21 cellular contexts compared by ENCODE assay signal in the genomic region with DNA sequence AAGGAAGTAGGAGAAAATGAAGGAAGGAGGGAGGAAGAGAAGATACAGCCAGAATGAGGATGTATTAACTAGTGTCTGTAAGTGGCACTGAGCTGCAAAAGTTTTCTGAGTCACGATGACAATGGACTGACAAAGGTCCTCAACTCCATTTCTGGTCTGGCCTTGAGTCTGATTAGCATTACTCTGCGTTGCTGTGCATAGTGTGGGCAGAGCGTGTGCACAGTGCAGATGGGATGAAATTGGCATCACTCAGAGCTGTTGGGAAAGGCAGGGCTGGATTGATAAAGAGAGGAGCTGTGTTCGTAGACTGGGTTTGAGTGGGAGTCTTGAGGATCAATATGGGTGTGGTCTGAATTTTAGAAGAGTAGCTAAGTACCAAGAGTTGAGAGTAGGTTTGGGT. TPM values are rescaled to one million over a fixed set of nuclear protein-coding genes. Genes with fewer than 3 reads are reported as not detected.
DNase-seq lines count a peak whose midpoint lies in the region; ATAC-seq, FAIRE-seq and TF ChIP-seq lines count a peak whose summit lies in the region.
"Had no signal": no experiment of that assay in that cellular context is flagged by ENCODE, and none has a peak within 500 bp of the region (broad histone marks: within the 10 kb centered on the region; RNA-seq: fewer than 3 reads in every experiment).

No MANE protein-coding gene starts in this region.

- H3K9me3 ChIP-seq in K562 (replicated peaks; ENCODE audit: control insufficient read depth, insufficient read depth, low read depth, low read length): no peaks in the 10 kb centered on the region
- H3K9me3 ChIP-seq in upper lobe of right lung: no peaks in the 10 kb centered on the region
- no peaks in the 10 kb centered on the region for H3K9me3 ChIP-seq in neuronal stem cell (replicated peaks in 1 of 2; ENCODE audit: control insufficient read depth in 2 of 2, insufficient read depth in 1 of 2, low read depth in 1 of 2, low read length in 2 of 2)
- H3K9me3 ChIP-seq: BLaER1, Caco-2 had no signal

- H3K23ac ChIP-seq in neuronal stem cell (ENCODE audit: low read depth, low read length, poor library complexity): no peak overlapping the region

- no peak overlapping the region for H2BK5ac ChIP-seq in neuronal stem cell (ENCODE audit: low read length)

- H3K18ac ChIP-seq in neuronal stem cell (ENCODE audit: low read length): no peak overlapping the region

- no peak for TF ChIP-seq RAD21 in K562 (CRISPR knock-in tag; conservative IDR thresholded peaks at IDR 0.05 in 1 of 2, IDR thresholded peaks at IDR 0.05 in 1 of 2)

- H2BK12ac ChIP-seq in neuronal stem cell (ENCODE audit: low read length): no peak overlapping the region

- H4K91ac ChIP-seq in neuronal stem cell (ENCODE audit: low read depth, low read length, poor library complexity): no peak overlapping the region

- intact Hi-C loops in K562 (cut with micrococcal nuclease): no loop called here
- intact Hi-C loops in upper lobe of right lung (cut with DNase I): no loop called here

- TF ChIP-seq CTCF in K562 (IDR thresholded peaks at IDR 0.05 in 2 of 3, conservative IDR thresholded peaks at IDR 0.05 in 1 of 3; ENCODE audit: insufficient read depth in 2 of 3, low read depth in 1 of 3, low read length in 3 of 3): no peak
- no peak for TF ChIP-seq CTCF in upper lobe of right lung (IDR thresholded peaks at IDR 0.05)

- in situ Hi-C loops in K562 (cut with MboI): no loop called here

- H2AK5ac ChIP-seq in neuronal stem cell (ENCODE audit: low read depth, low read length): no peak overlapping the region

- TF ChIP-seq POLR2A in K562 (conservative IDR thresholded peaks at IDR 0.05): no peak

- H2AFZ ChIP-seq in K562 (ENCODE audit: low read depth, low read length) (no peak overlapping the region), neuronal stem cell (ENCODE audit: low read length) (no peak overlapping the region)
- H2AFZ ChIP-seq: PC-9 had no signal

- no peak overlapping the region for H3K4me3 ChIP-seq in K562
- no peak overlapping the region for H3K4me3 ChIP-seq in upper lobe of right lung
- H3K4me3 ChIP-seq in neuronal stem cell (ENCODE audit: low read length in 2 of 2): no peak overlapping the region
- H3K4me3 ChIP-seq: BLaER1, PC-9, SK-N-MC had no signal

- CTCF ChIA-PET in K562 (lab: Yijun Ruan, JAX; ENCODE audit: low intra/inter-chr PET ratio): no interaction called here

- POLR2A ChIA-PET in K562 (lab: Yijun Ruan, JAX): interaction anchor here (0.6 to 2.4 kb wide), 3 partner anchors 11 to 240 kb away, joined by 3 to 4 read pairs (median 4); no protein-coding TSS in a partner anchor

- no peaks in the 10 kb centered on the region for H3K79me2 ChIP-seq in K562 (ENCODE audit: control insufficient read depth, insufficient read depth, low read length)

- H3K27ac ChIP-seq in K562 (ENCODE audit: extremely low read depth, low read depth, low read length) (no peak overlapping the region), upper lobe of right lung (no peak overlapping the region), neuronal stem cell (replicated peaks; ENCODE audit: low read length) (no peak overlapping the region)
- H3K27ac ChIP-seq: BLaER1, PC-9, SK-N-MC had no signal

- H3K36me3 Mint-ChIP-seq in stimulated activated naive B cell treated with anti-CD40 and anti-IgM and Interleukin-4, amounts not matched to agents 10 μg/mL and 1 μg/mL and 100 μg/mL, for 72 hours: no peaks in the 10 kb centered on the region

- H3K4me1 Mint-ChIP-seq in stimulated activated naive B cell treated with anti-CD40 and anti-IgM and Interleukin-4, amounts not matched to agents 10 μg/mL and 1 μg/mL and 100 μg/mL, for 72 hours: no peaks in the 10 kb centered on the region

- peaks cover 6% of the 10 kb centered on the region for H3K79me1 ChIP-seq in neuronal stem cell (ENCODE audit: low read depth, low read length)

- no peak for TF ChIP-seq EP300 in K562 (IDR thresholded peaks at IDR 0.05; ENCODE audit: low read length)

- no peaks in the 10 kb centered on the region for H3K9me3 Mint-ChIP-seq in stimulated activated naive B cell treated with anti-CD40 and anti-IgM and Interleukin-4, amounts not matched to agents 10 μg/mL and 1 μg/mL and 100 μg/mL, for 72 hours

- H3K4me2 ChIP-seq in K562 (ENCODE audit: insufficient read depth, low read length) (no peak overlapping the region), neuronal stem cell (ENCODE audit: insufficient read depth, low read length, poor library complexity, severe bottlenecking) (no peak overlapping the region)
- H3K4me2 ChIP-seq: BLaER1, PC-9 had no signal

- H4K8ac ChIP-seq in neuronal stem cell (ENCODE audit: low read depth, low read length): no peak overlapping the region

- no peak overlapping the region for H3K9ac ChIP-seq in K562 (ENCODE audit: insufficient read depth in 1 of 2, low read depth in 2 of 2, low read length in 2 of 2)
- H3K9ac ChIP-seq in neuronal stem cell (ENCODE audit: low read depth, low read length, poor library complexity): no peak overlapping the region
- H3K9ac ChIP-seq: BLaER1 had no signal

- 2% methylated on average over 4 of the region's 4 CpGs for WGBS in K562 (ENCODE audit: insufficient coverage, low coverage, missing lambda C conversion rate)
- WGBS in neuronal stem cell (ENCODE audit: extremely low coverage in 2 of 2, insufficient read length in 2 of 2, insufficient replicate concordance in 1 of 2), 2 donors: no CpG with 5 or more reads among the region's 4 CpGs

- peaks cover 26 to 32% of the 10 kb centered on the region in 2 donors for H3K27me3 Mint-ChIP-seq in stimulated activated naive B cell treated with anti-CD40 and anti-IgM and Interleukin-4, amounts not matched to agents 10 μg/mL and 1 μg/mL and 100 μg/mL, for 72 hours

- no peak overlapping the region for H3K4ac ChIP-seq in neuronal stem cell (ENCODE audit: low read length)

- H4K20me1 ChIP-seq in K562 (replicated peaks; ENCODE audit: control insufficient read depth, insufficient read depth, low read length): no peaks in the 10 kb centered on the region
- H4K20me1 ChIP-seq: BLaER1 had no signal

- FAIRE-seq in K562 (lab: Jason Lieb, UNC): peak; percentile 48
- FAIRE-seq: H54 had no signal

- H3K4me3 Mint-ChIP-seq in stimulated activated naive B cell treated with anti-CD40 and anti-IgM and Interleukin-4, amounts not matched to agents 10 μg/mL and 1 μg/mL and 100 μg/mL, for 72 hours: no peak overlapping the region

- no peaks in the 10 kb centered on the region for H3K9me1 ChIP-seq in K562 (ENCODE audit: control insufficient read depth, insufficient read depth, low read length)

- DNase-seq in SIG-M5 treated with dmso at 0.1 percent for 504 hours (lab: John Stamatoyannopoulos, UW; ENCODE audit: unreplicated experiment): peak; percentile 17
- no peak for DNase-seq in SIG-M5 (lab: John Stamatoyannopoulos, UW)
- DNase-seq in K562 (ENCODE audit: extremely low read depth in 1 of 4, low spot score in 3 of 4): no peak
- peak; percentile 38 for DNase-seq in medulla oblongata (ENCODE audit: extremely low spot score)
- no peak for DNase-seq in upper lobe of right lung
- DNase-seq in neuronal stem cell (ENCODE audit: low spot score): no peak
- no peak for DNase-seq in RPMI8226
- no peak for DNase-seq in stimulated activated naive B cell treated with anti-CD40 and anti-IgM and Interleukin-4, amounts not matched to agents 10 μg/mL and 1 μg/mL and 100 μg/mL, for 72 hours
- DNase-seq: Caco-2; EL; IMR-90; Kasumi-1; MM.1S; NCI-H1417; NCI-H187 treated with DMSO at 0.1 percent for 48 hours; NCI-H69; NK-92 treated with Interleukin-12 subunit alpha and Interleukin-12 subunit beta, amount 100 ng/mL, for 24 hours; PC-9 had no signal

- BruUV-seq in K562 (replicated peaks; lab: Mats Ljungman, UMichigan): no TSS peak

- no peak overlapping the region for H3K14ac ChIP-seq in neuronal stem cell (ENCODE audit: low read length)

- H3K36me3 ChIP-seq in K562 (ENCODE audit: control insufficient read depth, insufficient read depth, low read length) (no peaks in the 10 kb centered on the region), upper lobe of right lung (peaks cover 37% of the 10 kb centered on the region), neuronal stem cell (replicated peaks in 1 of 2; ENCODE audit: control insufficient read depth in 2 of 2, insufficient read depth in 2 of 2, low read length in 2 of 2) (peaks cover 10 to 28% of the 10 kb centered on the region in 2 donors)
- H3K36me3 ChIP-seq: BLaER1 had no signal

- H3K27me3 ChIP-seq in K562 (ENCODE audit: control insufficient read depth in 2 of 2, insufficient read depth in 2 of 2, low read length in 2 of 2): peaks cover 11 to 36% of the 10 kb centered on the region in 2 experiments; a peak in 4 of 5 replicates
- H3K27me3 ChIP-seq in upper lobe of right lung: no peaks in the 10 kb centered on the region
- no peaks in the 10 kb centered on the region for H3K27me3 ChIP-seq in neuronal stem cell (ENCODE audit: control insufficient read depth in 3 of 3, insufficient read depth in 3 of 3, low read depth in 1 of 3, low read length in 3 of 3)

- no peak overlapping the region for H3K27ac Mint-ChIP-seq in stimulated activated naive B cell treated with anti-CD40 and anti-IgM and Interleukin-4, amounts not matched to agents 10 μg/mL and 1 μg/mL and 100 μg/mL, for 72 hours

- ATAC-seq in K562 (no peak), upper lobe of right lung (peak; percentile 49)
- ATAC-seq in stimulated activated naive B cell treated with anti-CD40 and anti-IgM and Interleukin-4, amounts not matched to agents 10 μg/mL and 1 μg/mL and 100 μg/mL, for 72 hours (replicated peaks): no peak

- no peak overlapping the region for H2BK15ac ChIP-seq in neuronal stem cell (ENCODE audit: low read length)

- H3K4me1 ChIP-seq in K562 (replicated peaks in 1 of 2; ENCODE audit: control insufficient read depth in 2 of 2, insufficient read depth in 2 of 2, low read length in 2 of 2) (no peaks in the 10 kb centered on the region), upper lobe of right lung (peaks cover 26% of the 10 kb centered on the region), neuronal stem cell (ENCODE audit: control insufficient read depth in 2 of 2, insufficient read depth in 1 of 2, low read depth in 1 of 2, low read length in 2 of 2) (peaks cover 2 to 8% of the 10 kb centered on the region in 2 donors)
- H3K4me1 ChIP-seq: BLaER1 had no signal

- no peak overlapping the region for H2BK120ac ChIP-seq in neuronal stem cell (ENCODE audit: low read depth, low read length)

RNA-seq across cellular contexts. Expression of a gene that starts 7.3 kb away (rescaled TPM):
- not detected in 2 replicates for total RNA-seq in K562 (2011; cell fraction: chromatin; rRNA removed; ENCODE audit: low replicate concordance)
- total RNA-seq in K562 (2011; cell fraction: nucleolus; rRNA removed): not detected in 2 replicates
- not detected in 2 replicates for total RNA-seq in K562 (2011; cell fraction: nucleoplasm; rRNA removed)
- total RNA-seq in K562 (2014; rRNA removed): not detected in 2 replicates
- total RNA-seq in K562 (2014; rRNA removed; fragmentation: Illumina TruSeq; extraction: Trizol): not detected in 2 replicates
- not detected in 2 replicates for total RNA-seq in K562 (2015; rRNA removed; fragmentation: Illumina TruSeq; extraction: Trizol)
- total RNA-seq in K562 (2021): 0.04 and 0.07 TPM in 2 replicates
- polyA plus RNA-seq in K562 (2011; rRNA removed): not detected in 2 replicates
- polyA plus RNA-seq in K562 (2011; cell fraction: cytosol; rRNA removed): 0.03 TPM in 1 of 2 replicates, not detected in the other
- polyA plus RNA-seq in K562 (2011; cell fraction: nucleus; rRNA removed): not detected in 2 replicates
- not detected in 2 replicates for polyA plus RNA-seq in K562 (2012)
- not detected in 2 replicates for polyA plus RNA-seq in K562 (2014; fragmentation: Illumina TruSeq; extraction: Trizol)
- polyA plus RNA-seq in K562 (2014; fragmentation: Nextera tagmentation; extraction: Ambion mirVana): not detected
- polyA plus RNA-seq in K562 (2014; rRNA removed): not detected in 2 replicates
- not detected in 2 replicates for polyA minus RNA-seq in K562 (2011; rRNA and poly(A)+ RNA removed)
- polyA minus RNA-seq in K562 (2011; cell fraction: cytosol; rRNA and poly(A)+ RNA removed): not detected in 2 replicates
- not detected in 2 replicates for polyA minus RNA-seq in K562 (2011; cell fraction: nucleus; rRNA and poly(A)+ RNA removed)
- total RNA-seq in upper lobe of right lung: 21.0 TPM
- 32.0 TPM for polyA plus RNA-seq in neuronal stem cell (2013, experiment 1 of 2)
- 32.1 TPM for polyA plus RNA-seq in neuronal stem cell (2013, experiment 2 of 2)
- total RNA-seq: PC-9 had no signal

Comparison
In these comparisons a context has a peak if more than half of its experiments do, and no peak if none do; other contexts are left out.
1. DNase-seq: peak in SIG-M5 treated with dmso at 0.1 percent for 504 hours (single experiment) and medulla oblongata (single experiment); none in SIG-M5 (single experiment), K562 (0 of 4), upper lobe of right lung (single experiment), neuronal stem cell (single experiment), RPMI8226 (single experiment) and stimulated activated naive B cell treated with anti-CD40 and anti-IgM and Interleukin-4, amounts not matched to agents 10 μg/mL and 1 μg/mL and 100 μg/mL, for 72 hours (single experiment).
2. RNA of a gene that starts 7.3 kb away (total RNA-seq): 21.0 TPM in upper lobe of right lung (single experiment); 0.04 to 0.07 TPM in K562; every median in the first group is over 10 times any median in the second.